ENCODE assay signal across 8 cellular contexts in genomic region chr4:169009281-169010124, GRCh38. TPM values are rescaled to one million over a fixed set of nuclear protein-coding genes. Genes with fewer than 3 reads are reported as not detected.
DNase-seq lines count a peak whose midpoint lies in the region; ATAC-seq and TF ChIP-seq lines count a peak whose summit lies in the region.

No MANE protein-coding gene starts in this region.

- peak; percentile 20 for TF ChIP-seq CTCF in osteoblast (IDR thresholded peaks at IDR 0.05; ENCODE audit: extremely low read depth, low read depth, low read length)
- TF ChIP-seq CTCF in tibial artery (IDR thresholded peaks at IDR 0.05): peak in 1 of 2 experiments; percentile 28

- H3K27me3 ChIP-seq in osteoblast (ENCODE audit: insufficient read depth, low read length) (no peaks in the 10 kb centered on the region), tibial artery (no peaks in the 10 kb centered on the region)

- H3K4me2 ChIP-seq in osteoblast (ENCODE audit: insufficient read depth, low read length): peak overlapping the region; percentile 94

- H3K27ac ChIP-seq in osteoblast (ENCODE audit: low read depth, low read length): peak overlapping the region; percentile 96
- peak overlapping the region; percentile 80 to 89 for H3K27ac ChIP-seq in tibial artery

- peaks cover 22% of the 10 kb centered on the region for H3K79me2 ChIP-seq in osteoblast (ENCODE audit: insufficient read depth, low read length)

- intact Hi-C loops in head of caudate nucleus (cut with DNase I): loop anchor here (5.0 kb wide), 2 partner anchors 87 to 263 kb away; partner anchors contain the start of gene SH3RF1
- intact Hi-C loops in tibial artery (cut with DNase I; ENCODE audit: low total_unique reads): loop anchor here (2.0 to 10.0 kb wide), 3 partner anchors 263 to 475 kb away; no protein-coding TSS in a partner anchor

- ATAC-seq in GM19468 (IDR thresholded peaks at IDR 0.05; ENCODE audit: extremely low read depth, unreplicated experiment): peak; percentile 20

- no peaks in the 10 kb centered on the region for H3K9me3 ChIP-seq in osteoblast (ENCODE audit: low read depth, low read length)
- H3K9me3 ChIP-seq in tibial artery: no peaks in the 10 kb centered on the region

- H3K4me3 ChIP-seq in osteoblast (ENCODE audit: insufficient read depth, low read length): peak overlapping the region; percentile 90
- peak overlapping the region; percentile 63 to 85 for H3K4me3 ChIP-seq in tibial artery

- peak; percentile 42 for DNase-seq in CMK (ENCODE audit: low read depth)
- peak; percentile 23 for DNase-seq in HS-27A (ENCODE audit: low read depth)
- peak; percentile 50 for DNase-seq in RPMI7951 (ENCODE audit: low read depth)
- DNase-seq in activated gamma-delta T cell treated with anti-CD3 and anti-CD28 coated beads, Interleukin-2, amount 50 U/mL, for 16 hours (ENCODE audit: low read depth): peak; percentile 30
- DNase-seq in head of caudate nucleus: peak; percentile 43 to 82 (median 65)
- no peak for DNase-seq in osteoblast (ENCODE audit: insufficient read length, low spot score, missing footprints)
- DNase-seq in tibial artery: peak; percentile 55 to 79

- no peaks in the 10 kb centered on the region for H4K20me1 ChIP-seq in osteoblast (ENCODE audit: insufficient read depth, low read length)

- H3K36me3 ChIP-seq in osteoblast (ENCODE audit: insufficient read depth, low read length): no peaks in the 10 kb centered on the region
- H3K36me3 ChIP-seq in tibial artery: no peaks in the 10 kb centered on the region

- peaks cover 26% of the 10 kb centered on the region for H3K4me1 ChIP-seq in osteoblast (ENCODE audit: insufficient read depth, low read length)
- H3K4me1 ChIP-seq in tibial artery: peaks cover 0 to 20% (median 11%) of the 10 kb centered on the region in 4 donors

- H2AFZ ChIP-seq in osteoblast (ENCODE audit: low read length): peak overlapping the region; percentile 83

RNA-seq across cellular contexts. Expression of gene CBR4, which starts 0.6 kb away (rescaled TPM):
- total RNA-seq in RPMI7951 (2014; rRNA removed; shearing (Covaris generic)): 8.3 and 9.3 TPM in 2 replicates
- 19.2 and 24.2 TPM in 2 replicates for total RNA-seq in osteoblast
